In the genomic region with DNA sequence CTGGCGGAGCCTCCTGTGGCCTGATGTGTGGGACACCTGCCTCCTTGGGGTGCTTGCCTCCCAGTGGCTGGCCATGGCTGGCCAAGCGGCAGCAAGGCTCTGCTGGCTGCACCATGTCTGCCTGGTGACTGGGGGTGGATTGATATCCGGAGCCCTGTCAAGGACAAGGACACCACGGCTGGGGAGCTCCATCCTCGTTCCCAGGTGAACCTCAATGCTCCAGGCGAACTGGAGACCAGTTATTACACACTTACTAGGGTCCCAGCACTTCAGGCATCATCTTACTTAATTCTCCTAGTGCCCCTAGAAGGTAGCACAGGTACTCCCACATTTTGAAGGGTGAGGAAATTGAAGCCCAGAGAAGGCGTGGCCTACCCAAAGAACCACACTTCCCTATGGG, we compare ENCODE assay signal across 28 cellular contexts. TPM values are rescaled to one million over a fixed set of nuclear protein-coding genes. Genes with fewer than 3 reads are reported as not detected.
"Had no signal": no experiment of that assay in that cellular context is flagged by ENCODE, and none has a peak within 500 bp of the region (broad histone marks: within the 10 kb centered on the region; RNA-seq: fewer than 3 reads in every experiment).

No MANE protein-coding gene starts in this region.

- H3K4me2 ChIP-seq: SK-N-SH had no signal

- H3K9me3 ChIP-seq: adrenal gland, MG63, Peyer's patch, SJCRH30, SK-N-SH had no signal

- H3K4me1 ChIP-seq: adrenal gland, SJCRH30 had no signal

- H3K27me3 Mint-ChIP-seq: activated naive CD8-positive, alpha-beta T cell; activated T-helper 17 cell treated with anti-CD3 and anti-CD28 coated beads, Interleukin-2, amount 50 U/mL, for 72 hours had no signal

- H3K27ac ChIP-seq: adrenal gland, RWPE1, SJCRH30, WERI-Rb-1 had no signal

- H3K27me3 ChIP-seq: adrenal gland, MG63, Peyer's patch had no signal

- DNase-seq: activated CD4-positive, alpha-beta T cell treated with anti-CD3 and anti-CD28 coated beads for 4 hours; activated CD4-positive, alpha-beta T cell treated with anti-CD3 and anti-CD28 coated beads, Interleukin-2, amount 50 U/mL, for 4 hours; activated gamma-delta T cell treated with Interleukin-2 at 50 U/mL for 16 hours; activated T-cell treated with anti-CD3 and anti-CD28 coated beads for 4 hours; activated T-cell treated with anti-CD3 and anti-CD28 coated beads, Interleukin-2, amount 50 U/mL, for 48 hours; adrenal gland; anterior cingulate cortex; cerebellar nuclear complex; KG1; MG63; MV-4-11; NCI-H1092 treated with DMSO at 0.1 percent for 48 hours; NCI-H1436; NCI-H187; NCI-H2081; NCI-H510A treated with DMSO at 0.1 percent for 48 hours; Peyer's patch; Right ventricle myocardium superior; SJCRH30; SK-N-SH; T-helper 1 cell; WERI-Rb-1 had no signal

- ATAC-seq: activated T-helper 17 cell treated with anti-CD3 and anti-CD28 coated beads, Interleukin-2, amount 50 U/mL, for 72 hours had no signal

- H3K9me3 Mint-ChIP-seq: activated T-helper 17 cell treated with anti-CD3 and anti-CD28 coated beads, Interleukin-2, amount 50 U/mL, for 72 hours had no signal

- H3K4me3 Mint-ChIP-seq: activated naive CD8-positive, alpha-beta T cell had no signal

- H3K4me3 ChIP-seq: adrenal gland, MG63, Peyer's patch, SJCRH30 had no signal

- H3K36me3 ChIP-seq: adrenal gland, MG63, Peyer's patch, SJCRH30, WERI-Rb-1 had no signal

- H3K9ac ChIP-seq: SK-N-SH had no signal

RNA-seq across cellular contexts. Expression of a gene that starts 15.2 kb away (rescaled TPM):
- total RNA-seq: activated CD8-positive, alpha-beta memory T cell treated with anti-CD3 and anti-CD28 coated beads for 36 hours; adrenal gland; cardiac septum; Peyer's patch; Right ventricle myocardium superior; SJCRH30; T-helper 2 cell treated with Interferon-gamma antibody and Interleukin-4, amounts not matched to agents 100 ng/mL and 5 ng/mL, for 36 hours had no signal
